15 cellular contexts compared by ENCODE assay signal in the genomic region with DNA sequence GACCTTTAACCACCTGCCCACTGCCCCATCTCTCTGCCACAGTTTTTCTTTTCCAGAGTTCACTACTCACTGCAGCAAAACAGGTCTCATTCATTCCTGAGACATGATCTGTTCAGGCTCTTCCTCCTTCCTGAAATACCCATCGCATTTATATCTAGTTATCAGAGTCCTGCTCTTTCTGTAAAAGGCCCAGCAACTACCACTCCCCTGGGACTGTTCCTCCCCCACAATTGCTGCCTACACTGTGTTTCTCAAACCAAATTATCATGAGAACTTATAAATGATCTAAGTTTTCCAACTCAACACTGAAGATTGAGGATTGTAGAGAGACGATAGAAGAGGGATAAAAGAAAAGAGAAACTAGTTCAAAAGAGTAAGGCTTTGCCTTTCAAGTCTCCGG. TPM values are rescaled to one million over a fixed set of nuclear protein-coding genes. Genes with fewer than 3 reads are reported as not detected.
DNase-seq lines count a peak whose midpoint lies in the region; ATAC-seq and TF ChIP-seq lines count a peak whose summit lies in the region.
"Had no signal": no experiment of that assay in that cellular context is flagged by ENCODE, and none has a peak within 500 bp of the region (broad histone marks: within the 10 kb centered on the region; RNA-seq: fewer than 3 reads in every experiment).

No MANE protein-coding gene starts in this region.

- peak overlapping the region; percentile 90 for H3K27ac ChIP-seq in GM23248
- H3K27ac ChIP-seq in left lung: no peak overlapping the region

- H3K27ac Mint-ChIP-seq in immature natural killer cell: no peak overlapping the region
- no peak overlapping the region for H3K27ac Mint-ChIP-seq in activated T-helper 2 cell treated with anti-CD3 and anti-CD28 coated beads, Interferon-gamma antibody, Interleukin-2, Interleukin-4, amounts not matched to agents 10 μg/mL and 5 μg/mL and 100 μg/mL, durations not matched to agents 14 hours and 24 hours and 36 hours
- H3K27ac Mint-ChIP-seq: activated T-cell treated with anti-CD3 and anti-CD28 coated beads, Interleukin-2, amount 50 U/mL, for 72 hours; CD14-positive monocyte had no signal

- H3K9ac ChIP-seq in GM23248: peak overlapping the region; percentile 64
- peak overlapping the region; percentile 74 for H3K9ac ChIP-seq in skeletal muscle satellite cell (ENCODE audit: low read depth, low read length)

- H3K4me1 Mint-ChIP-seq in immature natural killer cell: no peaks in the 10 kb centered on the region
- no peaks in the 10 kb centered on the region for H3K4me1 Mint-ChIP-seq in activated T-helper 2 cell treated with anti-CD3 and anti-CD28 coated beads, Interferon-gamma antibody, Interleukin-2, Interleukin-4, amounts not matched to agents 10 μg/mL and 5 μg/mL and 100 μg/mL, durations not matched to agents 14 hours and 24 hours and 36 hours (ENCODE audit: low read depth)
- H3K4me1 Mint-ChIP-seq: CD14-positive monocyte had no signal

- in situ Hi-C loops in GM23248 (cut with MboI): no loop called here

- no peak overlapping the region for H3K4me3 Mint-ChIP-seq in immature natural killer cell
- H3K4me3 Mint-ChIP-seq in activated T-helper 2 cell treated with anti-CD3 and anti-CD28 coated beads, Interferon-gamma antibody, Interleukin-2, Interleukin-4, amounts not matched to agents 10 μg/mL and 5 μg/mL and 100 μg/mL, durations not matched to agents 14 hours and 24 hours and 36 hours (ENCODE audit: low read depth): no peak overlapping the region
- H3K4me3 Mint-ChIP-seq: activated T-cell treated with anti-CD3 and anti-CD28 coated beads, Interleukin-2, amount 50 U/mL, for 72 hours; CD14-positive monocyte had no signal

- H3K9me2 ChIP-seq in GM23248 (ENCODE audit: insufficient read depth): no peaks in the 10 kb centered on the region

- H3K4me1 ChIP-seq in GM23248 (ENCODE audit: insufficient read depth) (peaks cover 35% of the 10 kb centered on the region), skeletal muscle satellite cell (ENCODE audit: control insufficient read depth, insufficient read depth, low read length) (peaks cover 23% of the 10 kb centered on the region), left lung (no peaks in the 10 kb centered on the region)

- no peaks in the 10 kb centered on the region for H3K27me3 ChIP-seq in GM23248 (replicated peaks; ENCODE audit: insufficient read depth)
- H3K27me3 ChIP-seq in skeletal muscle satellite cell (ENCODE audit: control insufficient read depth, insufficient read depth, low read length): no peaks in the 10 kb centered on the region
- no peaks in the 10 kb centered on the region for H3K27me3 ChIP-seq in left lung

- peaks cover 28% of the 10 kb centered on the region for H3F3A ChIP-seq in GM23248 (ENCODE audit: insufficient read depth)

- H3K9me3 Mint-ChIP-seq in immature natural killer cell: no peaks in the 10 kb centered on the region
- no peaks in the 10 kb centered on the region for H3K9me3 Mint-ChIP-seq in activated T-helper 2 cell treated with anti-CD3 and anti-CD28 coated beads, Interferon-gamma antibody, Interleukin-2, Interleukin-4, amounts not matched to agents 10 μg/mL and 5 μg/mL and 100 μg/mL, durations not matched to agents 14 hours and 24 hours and 36 hours
- H3K9me3 Mint-ChIP-seq: activated T-cell treated with anti-CD3 and anti-CD28 coated beads, Interleukin-2, amount 50 U/mL, for 72 hours; CD14-positive monocyte had no signal

- peak; percentile 71 for DNase-seq in GM23248
- DNase-seq in amniotic epithelial cell (ENCODE audit: low read depth): peak; percentile 49
- peak; percentile 42 to 63 for DNase-seq in foreskin fibroblast
- DNase-seq in left lung: no peak
- no peak for DNase-seq in immature natural killer cell
- no peak for DNase-seq in activated T-helper 2 cell treated with anti-CD3 and anti-CD28 coated beads, Interferon-gamma antibody, Interleukin-2, Interleukin-4, amounts not matched to agents 10 μg/mL and 5 μg/mL and 100 μg/mL, durations not matched to agents 14 hours and 24 hours and 36 hours (ENCODE audit: low spot score)
- DNase-seq: activated T-cell treated with anti-CD3 and anti-CD28 coated beads, Interleukin-2, amount 50 U/mL, for 72 hours; midbrain; posterior cingulate gyrus; stimulated activated CD4-positive, alpha-beta T cell treated with anti-CD3 and anti-CD28 coated beads, Interleukin-4, amount 100 ng/mL, for 24 hours; stimulated activated naive CD4-positive, alpha-beta T cell treated with Interleukin-2 at 50 U/mL for 16 hours had no signal

- H4K20me1 ChIP-seq in GM23248 (ENCODE audit: insufficient read depth): no peaks in the 10 kb centered on the region

- H3K4me3 ChIP-seq in GM23248 (peak overlapping the region; percentile 62), foreskin fibroblast (ENCODE audit: low read depth in 1 of 2, low read length in 2 of 2) (no peak overlapping the region), skeletal muscle satellite cell (ENCODE audit: low read length) (peak overlapping the region; percentile 48), left lung (no peak overlapping the region)
- H3K4me3 ChIP-seq: HAP-1 had no signal

- H3K36me3 ChIP-seq in GM23248 (ENCODE audit: low read depth): no peaks in the 10 kb centered on the region
- H3K36me3 ChIP-seq in skeletal muscle satellite cell (ENCODE audit: insufficient read depth, low read length): no peaks in the 10 kb centered on the region
- H3K36me3 ChIP-seq in left lung: no peaks in the 10 kb centered on the region
- H3K36me3 ChIP-seq: HAP-1 had no signal

- peak overlapping the region; percentile 85 for H3K4me2 ChIP-seq in GM23248 (ENCODE audit: unreplicated experiment)
- H3K4me2 ChIP-seq in skeletal muscle satellite cell (ENCODE audit: low read length): peak overlapping the region; percentile 68

- intact Hi-C loops in left lung (cut with DNase I): no loop called here
- intact Hi-C loops in activated T-helper 2 cell treated with anti-CD3 and anti-CD28 coated beads, Interferon-gamma antibody, Interleukin-2, Interleukin-4, amounts not matched to agents 10 μg/mL and 5 μg/mL and 100 μg/mL, durations not matched to agents 14 hours and 24 hours and 36 hours (cut with micrococcal nuclease): no loop called here

- ATAC-seq in left lung: no peak
- no peak for ATAC-seq in GM19023 (IDR thresholded peaks at IDR 0.05; ENCODE audit: unreplicated experiment)
- ATAC-seq: activated T-cell treated with anti-CD3 and anti-CD28 coated beads, Interleukin-2, amount 50 U/mL, for 72 hours had no signal

- WGBS in GM23248 (ENCODE audit: low coverage in 1 of 2, low lambda C conversion rate in 2 of 2, missing lambda C conversion rate in 2 of 2), 2 experiments: 4 to 5% methylated on average over 3 of the region's 3 CpGs

- no peak for TF ChIP-seq CTCF in foreskin fibroblast (IDR thresholded peaks at IDR 0.05; ENCODE audit: low read depth, low read length)
- no peak for TF ChIP-seq CTCF in left lung (IDR thresholded peaks at IDR 0.05)

- H2AFZ ChIP-seq in GM23248: peak overlapping the region; percentile 82

- H3K79me2 ChIP-seq in GM23248 (ENCODE audit: insufficient read depth): no peaks in the 10 kb centered on the region

- H3K36me3 Mint-ChIP-seq in immature natural killer cell: no peaks in the 10 kb centered on the region
- no peaks in the 10 kb centered on the region for H3K36me3 Mint-ChIP-seq in activated T-helper 2 cell treated with anti-CD3 and anti-CD28 coated beads, Interferon-gamma antibody, Interleukin-2, Interleukin-4, amounts not matched to agents 10 μg/mL and 5 μg/mL and 100 μg/mL, durations not matched to agents 14 hours and 24 hours and 36 hours (ENCODE audit: low read depth)
- H3K36me3 Mint-ChIP-seq: CD14-positive monocyte had no signal

- no peaks in the 10 kb centered on the region for H3K9me3 ChIP-seq in GM23248 (ENCODE audit: low read depth)
- H3K9me3 ChIP-seq in skeletal muscle satellite cell (replicated peaks; ENCODE audit: low read length): no peaks in the 10 kb centered on the region
- H3K9me3 ChIP-seq in left lung: no peaks in the 10 kb centered on the region
- H3K9me3 ChIP-seq: HAP-1 had no signal

- peaks cover 1 to 2% (median 1%) of the 10 kb centered on the region in 3 donors for H3K27me3 Mint-ChIP-seq in immature natural killer cell (ENCODE audit: low read depth in 3 of 3)
- H3K27me3 Mint-ChIP-seq in activated T-helper 2 cell treated with anti-CD3 and anti-CD28 coated beads, Interferon-gamma antibody, Interleukin-2, Interleukin-4, amounts not matched to agents 10 μg/mL and 5 μg/mL and 100 μg/mL, durations not matched to agents 14 hours and 24 hours and 36 hours (ENCODE audit: low read depth): peaks cover 5% of the 10 kb centered on the region

RNA-seq across cellular contexts. Expression of a gene that starts 40.8 kb away (rescaled TPM):
- total RNA-seq in GM23248 (2014; rRNA removed; shearing (Covaris generic)): 107 and 123 TPM in 2 replicates
- 100 and 103 TPM in 2 replicates for polyA plus RNA-seq in GM23248 (2016; fragmentation: Nextera tagmentation; extraction: Ambion mirVana)
- 159 and 170 TPM in 2 replicates for total RNA-seq in skeletal muscle satellite cell (2012; rRNA removed)
- total RNA-seq in left lung: 10 to 100 TPM; 58.2 to 64.8 TPM
- 1 to 10 TPM in 2 of 3 donors, under 1 TPM in 1; 0.24 to 2.8 (median 2.0) TPM for polyA plus RNA-seq in immature natural killer cell
- total RNA-seq in activated T-helper 2 cell treated with anti-CD3 and anti-CD28 coated beads, Interferon-gamma antibody, Interleukin-2, Interleukin-4, amounts not matched to agents 10 μg/mL and 5 μg/mL and 100 μg/mL, durations not matched to agents 14 hours and 24 hours and 36 hours: 2.7 and 2.8 TPM in 2 replicates

RNA-seq across cellular contexts. Expression of a gene that starts 52.2 kb away (rescaled TPM):
- 94.1 and 128 TPM in 2 replicates for total RNA-seq in GM23248 (2014; rRNA removed; shearing (Covaris generic))
- 284 and 294 TPM in 2 replicates for polyA plus RNA-seq in GM23248 (2016; fragmentation: Nextera tagmentation; extraction: Ambion mirVana)
- 135 and 137 TPM in 2 replicates for total RNA-seq in skeletal muscle satellite cell (2012; rRNA removed)
- 100 to 1,000 TPM in 1 of 2 donors, 10 to 100 TPM in 1; 84.2 to 101 TPM for total RNA-seq in left lung
- 100 to 1,000 TPM; 122 to 201 (median 128) TPM for polyA plus RNA-seq in immature natural killer cell
- 144 TPM in 2 replicates for total RNA-seq in activated T-helper 2 cell treated with anti-CD3 and anti-CD28 coated beads, Interferon-gamma antibody, Interleukin-2, Interleukin-4, amounts not matched to agents 10 μg/mL and 5 μg/mL and 100 μg/mL, durations not matched to agents 14 hours and 24 hours and 36 hours

Comparison
In these comparisons a context has a peak if more than half of its experiments do, and no peak if none do; other contexts are left out.
1. DNase-seq: peak in GM23248 (single experiment), amniotic epithelial cell (single experiment) and foreskin fibroblast (2 of 2); none in left lung (0 of 2), immature natural killer cell (0 of 3) and activated T-helper 2 cell treated with anti-CD3 and anti-CD28 coated beads, Interferon-gamma antibody, Interleukin-2, Interleukin-4, amounts not matched to agents 10 μg/mL and 5 μg/mL and 100 μg/mL, durations not matched to agents 14 hours and 24 hours and 36 hours (single experiment).
2. H3K4me3 ChIP-seq: peak in GM23248 (single experiment) and skeletal muscle satellite cell (single experiment); none in foreskin fibroblast (0 of 2) and left lung (0 of 2).
3. RNA of a gene that starts 40.8 kb away (total RNA-seq): 107 to 123 TPM in GM23248 and 58.2 to 64.8 TPM in left lung; 2.7 to 2.8 TPM in activated T-helper 2 cell treated with anti-CD3 and anti-CD28 coated beads, Interferon-gamma antibody, Interleukin-2, Interleukin-4, amounts not matched to agents 10 μg/mL and 5 μg/mL and 100 μg/mL, durations not matched to agents 14 hours and 24 hours and 36 hours; every median in the first group is over 10 times any median in the second.